19 cellular contexts compared by ENCODE assay signal in genomic region chr3:88997276-88997675, GRCh38.
"Had no signal": no experiment of that assay in that cellular context is flagged by ENCODE, and none has a peak within 500 bp of the region (broad histone marks: within the 10 kb centered on the region; RNA-seq: fewer than 3 reads in every experiment).

No MANE protein-coding gene starts in this region.

- H3K9me3 Mint-ChIP-seq: activated CD4-positive, alpha-beta T cell treated with anti-CD3 and anti-CD28 coated beads, Interleukin-2, amount 10 ng/mL, durations not matched to agents 7 days and 5 days; activated naive CD4-positive, alpha-beta T cell treated with anti-CD3 and anti-CD28 coated beads, Interleukin-2, amount 10 ng/mL, durations not matched to agents 7 days and 5 days had no signal

- H3K36me3 Mint-ChIP-seq: activated naive CD4-positive, alpha-beta T cell treated with anti-CD3 and anti-CD28 coated beads, Interleukin-2, amount 10 ng/mL, durations not matched to agents 7 days and 5 days had no signal

- H3K27ac ChIP-seq: brain microvascular endothelial cell, esophagus muscularis mucosa, lower lobe of right lung, neutrophil, upper lobe of right lung had no signal

- H3K4me3 ChIP-seq: esophagus muscularis mucosa, lower lobe of right lung, upper lobe of right lung had no signal

- H3K36me3 ChIP-seq: brain microvascular endothelial cell, esophagus muscularis mucosa, lower lobe of right lung, neutrophil, upper lobe of right lung had no signal

- FAIRE-seq: endometrium had no signal

- H3K27me3 Mint-ChIP-seq: activated CD4-positive, alpha-beta T cell treated with anti-CD3 and anti-CD28 coated beads, Interleukin-2, amount 10 ng/mL, durations not matched to agents 7 days and 5 days; activated naive CD4-positive, alpha-beta T cell treated with anti-CD3 and anti-CD28 coated beads, Interleukin-2, amount 10 ng/mL, durations not matched to agents 7 days and 5 days; activated naive CD8-positive, alpha-beta T cell treated with anti-CD3 and anti-CD28 coated beads, Interleukin-2, amount 50 U/mL, for 24 hours had no signal

- H3K4me1 Mint-ChIP-seq: activated CD4-positive, alpha-beta T cell treated with anti-CD3 and anti-CD28 coated beads, Interleukin-2, amount 10 ng/mL, durations not matched to agents 7 days and 5 days; activated naive CD4-positive, alpha-beta T cell treated with anti-CD3 and anti-CD28 coated beads, Interleukin-2, amount 10 ng/mL, durations not matched to agents 7 days and 5 days; activated naive CD8-positive, alpha-beta T cell treated with anti-CD3 and anti-CD28 coated beads, Interleukin-2, amount 50 U/mL, for 24 hours had no signal

- H3K4me1 ChIP-seq: lower lobe of right lung, upper lobe of right lung had no signal

- H3K27ac Mint-ChIP-seq: activated CD4-positive, alpha-beta T cell treated with anti-CD3 and anti-CD28 coated beads, Interleukin-2, amount 10 ng/mL, durations not matched to agents 7 days and 5 days; activated naive CD4-positive, alpha-beta T cell treated with anti-CD3 and anti-CD28 coated beads, Interleukin-2, amount 10 ng/mL, durations not matched to agents 7 days and 5 days; activated naive CD8-positive, alpha-beta T cell treated with anti-CD3 and anti-CD28 coated beads, Interleukin-2, amount 50 U/mL, for 24 hours; T-helper 1 cell treated with Interleukin-12 subunit alpha and Interleukin-12 subunit beta and Interleukin-4 antibody, amounts not matched to agents 30 μg/mL and 1 μg/mL, for 36 hours had no signal

- H3K4me3 Mint-ChIP-seq: activated CD4-positive, alpha-beta T cell treated with anti-CD3 and anti-CD28 coated beads, Interleukin-2, amount 10 ng/mL, durations not matched to agents 7 days and 5 days; activated naive CD4-positive, alpha-beta T cell treated with anti-CD3 and anti-CD28 coated beads, Interleukin-2, amount 10 ng/mL, durations not matched to agents 7 days and 5 days; activated naive CD8-positive, alpha-beta T cell treated with anti-CD3 and anti-CD28 coated beads, Interleukin-2, amount 50 U/mL, for 24 hours; activated T-cell treated with anti-CD3 and anti-CD28 coated beads, Interleukin-2, amount 50 U/mL, for 4 hours; T-helper 1 cell treated with Interleukin-12 subunit alpha and Interleukin-12 subunit beta and Interleukin-4 antibody, amounts not matched to agents 30 μg/mL and 1 μg/mL, for 36 hours had no signal

- DNase-seq: activated CD4-positive, alpha-beta T cell treated with anti-CD3 and anti-CD28 coated beads, Interleukin-2, amount 10 ng/mL, durations not matched to agents 7 days and 5 days; activated CD8-positive, alpha-beta memory T cell treated with anti-CD3 and anti-CD28 coated beads, Interleukin-2, amount 50 U/mL, for 4 hours; activated naive CD4-positive, alpha-beta T cell treated with anti-CD3 and anti-CD28 coated beads, Interleukin-2, amount 10 ng/mL, durations not matched to agents 7 days and 5 days; activated naive CD8-positive, alpha-beta T cell treated with anti-CD3 and anti-CD28 coated beads, Interleukin-2, amount 50 U/mL, for 24 hours; activated T-cell treated with anti-CD3 and anti-CD28 coated beads, Interleukin-2, amount 50 U/mL, for 4 hours; anterior cingulate cortex; brain microvascular endothelial cell; cerebellar nuclear complex; cortex of kidney; lower lobe of right lung; stimulated activated CD4-positive, alpha-beta T cell treated with anti-CD3 and anti-CD28 coated beads, Interleukin-12 subunit alpha, Interleukin-12 subunit beta, amount 100 ng/mL, for 4 hours; stimulated activated CD4-positive, alpha-beta T cell treated with anti-CD3 and anti-CD28 coated beads, Interleukin-1b, Interleukin-23, amount 100 ng/mL, for 48 hours; stimulated activated CD8-positive, alpha-beta memory T cell treated with anti-CD3 and anti-CD28 coated beads, Interleukin-4, amount 100 ng/mL, for 48 hours; stimulated activated naive CD4-positive, alpha-beta T cell; upper lobe of right lung had no signal

- H3K27me3 ChIP-seq: brain microvascular endothelial cell, esophagus muscularis mucosa, neutrophil, upper lobe of right lung had no signal

- ATAC-seq: activated naive CD8-positive, alpha-beta T cell treated with anti-CD3 and anti-CD28 coated beads, Interleukin-2, amount 50 U/mL, for 24 hours; activated T-cell treated with anti-CD3 and anti-CD28 coated beads, Interleukin-2, amount 50 U/mL, for 4 hours; lower lobe of right lung; upper lobe of right lung had no signal

- H3K9me3 ChIP-seq: lower lobe of right lung, neutrophil, upper lobe of right lung had no signal
